In the genomic region with DNA sequence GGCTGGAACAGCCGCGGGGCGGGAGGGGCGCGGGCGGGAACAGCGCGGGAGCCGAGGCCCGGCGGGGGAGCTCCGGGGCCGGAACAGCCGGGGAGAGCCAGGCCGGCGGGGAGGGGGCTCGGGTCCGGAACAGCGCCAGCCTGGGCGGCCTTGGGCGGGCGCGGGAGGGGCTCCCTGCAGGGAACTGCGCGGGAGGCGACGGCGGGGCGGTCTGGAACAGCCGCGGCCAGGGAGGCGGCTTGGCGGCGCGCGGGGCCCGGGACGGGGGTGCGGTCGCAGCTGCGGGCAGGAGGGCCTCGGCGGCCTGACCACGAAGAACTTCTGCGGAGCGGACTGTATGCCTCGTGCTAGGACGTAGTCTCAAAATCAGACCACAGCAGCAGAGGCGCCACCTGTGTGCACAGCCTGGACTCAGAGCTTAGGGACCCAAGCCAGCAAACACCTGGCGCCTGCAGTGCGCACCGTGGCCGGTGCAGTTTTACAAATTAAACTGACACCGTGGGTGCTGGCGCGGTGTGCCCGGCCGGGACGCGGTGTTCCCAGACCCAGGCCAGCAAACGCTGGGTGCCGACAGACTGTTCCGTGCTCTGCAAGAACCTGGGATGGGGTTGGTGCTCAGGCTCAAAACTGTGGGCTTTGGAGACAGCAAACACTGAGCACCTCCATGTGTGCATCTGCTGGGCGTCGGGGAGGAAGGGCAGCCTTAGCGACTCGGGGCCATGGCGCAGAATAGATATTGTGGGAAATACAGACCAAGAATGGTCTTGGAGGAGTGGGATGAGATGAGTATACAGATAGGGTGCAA, we compare ENCODE assay signal across 8 cellular contexts.
DNase-seq lines count a peak whose midpoint lies in the region; ATAC-seq lines count a peak whose summit lies in the region.

No MANE protein-coding gene starts in this region.

- peak; percentile 2 for ATAC-seq in HG02970 (IDR thresholded peaks at IDR 0.05; ENCODE audit: low FRiP score, unreplicated experiment)

- DNase-seq in SIG-M5 treated with dmso at 0.1 percent for 504 hours (lab: John Stamatoyannopoulos, UW; ENCODE audit: unreplicated experiment) = peak; percentile 91
- DNase-seq in SIG-M5 (lab: John Stamatoyannopoulos, UW) = no peak
- peak; percentile 98 for DNase-seq in NCI-H2196 (lab: John Stamatoyannopoulos, UW; ENCODE audit: unreplicated experiment)
- DNase-seq in activated CD4-positive, alpha-beta T cell treated with anti-CD3 and anti-CD28 coated beads, Interleukin-2, amount 50 U/mL, for 4 hours = peak; percentile 74
- DNase-seq in effector CD8-positive, alpha-beta T cell (lab: John Stamatoyannopoulos, UW) = peak; percentile 83
- peak; percentile 95 for DNase-seq in midbrain (lab: John Stamatoyannopoulos, UW)
- DNase-seq in stimulated activated CD8-positive, alpha-beta memory T cell treated with anti-CD3 and anti-CD28 coated beads, Interleukin-7, amount 100 ng/mL, for 1 hour (ENCODE audit: low read depth in 2 of 2) = peak; percentile 65 to 67
